In genomic region chr18:41954827-41955613, GRCh38 we compare ENCODE assay signal across 8 cellular contexts. TPM values are rescaled to one million over a fixed set of nuclear protein-coding genes. Genes with fewer than 3 reads are reported as not detected.
DNase-seq lines count a peak whose midpoint lies in the region; ATAC-seq lines count a peak whose summit lies in the region.

TSS of gene PIK3C3 (plus strand) at chr18:41955234. CDS start at chr18:41955292, 58 bp downstream.

- H3K27me3 Mint-ChIP-seq in activated CD4-positive, alpha-beta T cell treated with anti-CD3 and anti-CD28 coated beads, Interleukin-2, amount 10 ng/mL, durations not matched to agents 7 days and 5 days = peaks cover 4% of the 10 kb centered on the region

- peak within 1 kb of the TSS; percentile 61 for H3K27ac ChIP-seq in BLaER1

- peak within 1 kb of the TSS; percentile 96 for H3K4me3 ChIP-seq in BLaER1

- no peaks in the 10 kb centered on the region for H3K27me3 ChIP-seq in BLaER1

- H3K4me1 ChIP-seq in BLaER1 = peaks cover 18% of the 10 kb centered on the region

- peaks cover 34% of the 10 kb centered on the region; the same call in 1 of the 2 replicates for H4K20me1 ChIP-seq in BLaER1

- CTCF ChIA-PET in activated CD4-positive, alpha-beta T cell treated with anti-CD3 and anti-CD28 coated beads, Interleukin-2, amount 10 ng/mL, durations not matched to agents 7 days and 5 days (lab: Charles Lee) = interaction anchor here (0.7 to 0.9 kb wide), 2 partner anchors 9 to 33 kb away, joined by 3 read pairs; no protein-coding TSS in a partner anchor

- peak within 1 kb of the TSS; percentile 100 for H3K27ac Mint-ChIP-seq in activated CD4-positive, alpha-beta T cell treated with anti-CD3 and anti-CD28 coated beads, Interleukin-2, amount 10 ng/mL, durations not matched to agents 7 days and 5 days

- H3K9ac ChIP-seq in BLaER1 = peak within 1 kb of the TSS; percentile 83

- peak within 1 kb of the TSS; percentile 95 for H3K4me2 ChIP-seq in BLaER1

- POLR2A ChIA-PET in activated CD4-positive, alpha-beta T cell treated with anti-CD3 and anti-CD28 coated beads, Interleukin-2, amount 10 ng/mL, durations not matched to agents 7 days and 5 days (lab: Charles Lee) = interaction anchor here (0.6 to 1.0 kb wide), 2 partner anchors 17 to 62 kb away, joined by 3 to 4 read pairs; no protein-coding TSS in a partner anchor

- ATAC-seq in GM19328 (IDR thresholded peaks at IDR 0.05; ENCODE audit: unreplicated experiment) (peak; percentile 99), HG03520 (IDR thresholded peaks at IDR 0.05; ENCODE audit: unreplicated experiment) (peak; percentile 93), left colon (peak; percentile 99)

- intact Hi-C loops in left colon (cut with DNase I, micrococcal nuclease) = no loop called here

- peaks cover 32% of the 10 kb centered on the region for H3K4me1 Mint-ChIP-seq in activated CD4-positive, alpha-beta T cell treated with anti-CD3 and anti-CD28 coated beads, Interleukin-2, amount 10 ng/mL, durations not matched to agents 7 days and 5 days

- DNase-seq in NCI-H69 (lab: John Stamatoyannopoulos, UW) (peak; percentile 100), cortex of kidney (lab: John Stamatoyannopoulos, UW) (peak; percentile 50), left colon (peak; percentile 97 to 98)
- DNase-seq in activated CD4-positive, alpha-beta T cell treated with anti-CD3 and anti-CD28 coated beads, Interleukin-2, amount 10 ng/mL, durations not matched to agents 7 days and 5 days = peak; percentile 97
- DNase-seq in stimulated activated CD4-positive, alpha-beta T cell treated with anti-CD3 and anti-CD28 coated beads, Interleukin-1b, Interleukin-23, amount 100 ng/mL, for 48 hours = peak; percentile 95

- no peaks in the 10 kb centered on the region for H3K9me3 Mint-ChIP-seq in activated CD4-positive, alpha-beta T cell treated with anti-CD3 and anti-CD28 coated beads, Interleukin-2, amount 10 ng/mL, durations not matched to agents 7 days and 5 days

- H3K9me3 ChIP-seq in BLaER1 = no peaks in the 10 kb centered on the region

- H3K36me3 ChIP-seq in BLaER1 = peaks cover 23% of the 10 kb centered on the region

- peaks cover 22% of the 10 kb centered on the region for H3K36me3 Mint-ChIP-seq in activated CD4-positive, alpha-beta T cell treated with anti-CD3 and anti-CD28 coated beads, Interleukin-2, amount 10 ng/mL, durations not matched to agents 7 days and 5 days (ENCODE audit: low read depth)

- peak within 1 kb of the TSS; percentile 100 for H3K4me3 Mint-ChIP-seq in activated CD4-positive, alpha-beta T cell treated with anti-CD3 and anti-CD28 coated beads, Interleukin-2, amount 10 ng/mL, durations not matched to agents 7 days and 5 days

RNA-seq across cellular contexts. Expression of gene PIK3C3, which starts in this region (rescaled TPM):
- 10 to 100 TPM; 42.5 to 45.1 TPM for total RNA-seq in activated CD4-positive, alpha-beta T cell treated with anti-CD3 and anti-CD28 coated beads, Interleukin-2, amount 10 ng/mL, durations not matched to agents 7 days and 5 days
- 10 to 100 TPM; 44.1 to 47.8 TPM for total RNA-seq in left colon

Comparison
In these comparisons a context has a peak if more than half of its experiments do, and no peak if none do; other contexts are left out.
1. Peak in every context shown above with its lines: DNase-seq, ATAC-seq, H3K4me3 ChIP-seq and H3K27ac ChIP-seq.
2. DNase-seq: peak in every context shown above with its lines; median percentile 100 in NCI-H69; 98 in left colon; 97 in activated CD4-positive, alpha-beta T cell treated with anti-CD3 and anti-CD28 coated beads, Interleukin-2, amount 10 ng/mL, durations not matched to agents 7 days and 5 days; 95 in stimulated activated CD4-positive, alpha-beta T cell treated with anti-CD3 and anti-CD28 coated beads, Interleukin-1b, Interleukin-23, amount 100 ng/mL, for 48 hours; 50 in cortex of kidney.